22 cellular contexts compared by ENCODE assay signal in the genomic region with DNA sequence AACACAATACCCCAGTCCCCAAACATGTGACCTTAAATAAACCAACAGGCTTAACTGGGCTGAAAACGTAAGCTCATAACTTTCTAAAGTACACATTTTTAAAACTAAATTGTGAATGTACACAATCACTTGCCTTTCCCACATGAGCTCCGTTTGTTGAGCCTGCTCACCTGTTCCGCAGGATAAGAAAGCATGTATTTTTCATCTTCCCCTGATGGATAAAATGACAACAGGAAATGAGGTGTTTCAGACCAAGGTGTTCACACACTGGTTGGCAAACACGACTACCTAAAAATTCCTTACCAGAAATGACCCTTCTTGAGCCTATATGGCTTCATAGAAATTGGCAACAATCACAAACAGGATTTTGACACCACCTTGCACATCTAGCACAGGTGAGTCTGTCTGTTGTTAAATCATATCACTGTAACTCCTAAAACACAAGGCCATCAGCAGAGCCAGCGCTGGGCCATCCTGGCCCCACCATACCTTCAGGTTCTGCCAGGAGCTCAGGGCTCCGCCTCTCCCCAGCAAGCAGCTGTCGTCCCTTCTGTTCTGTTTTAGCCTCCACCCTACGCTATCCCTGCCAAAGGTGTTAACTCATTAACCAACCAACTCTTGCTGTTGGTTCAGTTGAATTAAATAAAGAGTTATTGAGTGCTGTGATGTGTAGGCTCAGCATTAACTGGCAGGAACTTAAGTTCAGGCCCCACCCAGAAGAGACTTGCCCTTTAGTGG.
"Had no signal": no experiment of that assay in that cellular context is flagged by ENCODE, and none has a peak within 500 bp of the region (broad histone marks: within the 10 kb centered on the region; RNA-seq: fewer than 3 reads in every experiment).

No MANE protein-coding gene starts in this region.

- H3K79me2 ChIP-seq: parathyroid adenoma had no signal

- H3K4me1 ChIP-seq: parathyroid adenoma had no signal

- ATAC-seq: activated CD8-positive, alpha-beta T cell treated with anti-CD3 and anti-CD28 coated beads for 36 hours; activated T-helper 17 cell treated with anti-CD3 and anti-CD28 coated beads, Interleukin-2, amount 50 U/mL, for 72 hours; left ventricle myocardium superior; natural killer cell had no signal

- H2AFZ ChIP-seq: parathyroid adenoma had no signal

- H3K4me3 ChIP-seq: cardiac muscle cell, dorsolateral prefrontal cortex had no signal

- H3K36me3 ChIP-seq: cardiac muscle cell had no signal

- H3K27me3 ChIP-seq: cardiac muscle cell, dorsolateral prefrontal cortex had no signal

- DNase-seq: activated CD4-positive, alpha-beta T cell treated with anti-CD3 and anti-CD28 coated beads, Interleukin-2, amount 10 ng/mL, durations not matched to agents 24 days and 14 days; activated CD4-positive, CD25-positive, alpha-beta regulatory T cell; activated CD8-positive, alpha-beta T cell treated with anti-CD3 and anti-CD28 coated beads for 36 hours; activated naive CD4-positive, alpha-beta T cell; activated naive CD8-positive, alpha-beta T cell treated with anti-CD3 and anti-CD28 coated beads for 36 hours; activated T-cell treated with anti-CD3 and anti-CD28 coated beads, Interleukin-2, amount 50 U/mL, for 1 hour; amniotic stem cell; foreskin melanocyte; glutamatergic neuron; hypothalamus; left ventricle myocardium superior; natural killer cell; stimulated activated CD4-positive, alpha-beta T cell treated with anti-CD3 and anti-CD28 coated beads, Interleukin-12 subunit alpha, Interleukin-12 subunit beta, amount 100 ng/mL, for 4 hours; stimulated activated CD4-positive, alpha-beta T cell treated with anti-CD3 and anti-CD28 coated beads, Interleukin-1b, Interleukin-23, amount 100 ng/mL, for 48 hours; stimulated activated CD8-positive, alpha-beta memory T cell treated with anti-CD3 and anti-CD28 coated beads, Interleukin-4, amount 100 ng/mL, for 48 hours; stimulated activated naive CD4-positive, alpha-beta T cell; T-helper 9 cell had no signal

- H3K27ac ChIP-seq: cardiac muscle cell, dorsolateral prefrontal cortex, epithelial cell of prostate, parathyroid adenoma had no signal
